14 cellular contexts compared by ENCODE assay signal in the genomic region with DNA sequence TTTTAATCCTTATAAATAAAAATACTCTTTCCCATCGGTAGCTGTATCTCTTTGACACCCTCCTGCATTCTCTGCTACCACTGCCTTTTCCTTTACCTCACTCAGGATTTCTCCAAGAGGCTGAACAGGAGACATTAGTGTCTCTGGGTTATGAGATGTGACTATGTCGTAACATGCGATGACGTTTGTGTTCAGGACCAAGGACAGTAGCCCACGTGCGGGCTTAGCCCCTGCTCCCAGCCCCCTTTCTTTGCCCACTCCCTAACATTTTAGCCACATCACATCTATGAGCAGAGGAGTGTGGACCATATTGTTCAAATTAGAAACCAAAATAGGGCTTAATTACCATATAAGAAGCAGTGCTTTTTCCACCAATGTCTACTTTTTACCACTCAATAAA.
DNase-seq lines count a peak whose midpoint lies in the region; ATAC-seq, FAIRE-seq and TF ChIP-seq lines count a peak whose summit lies in the region.
"Had no signal": no experiment of that assay in that cellular context is flagged by ENCODE, and none has a peak within 500 bp of the region (broad histone marks: within the 10 kb centered on the region; RNA-seq: fewer than 3 reads in every experiment).

No MANE protein-coding gene starts in this region.

- TF ChIP-seq CTCF in HL-60 (IDR thresholded peaks at IDR 0.05; ENCODE audit: insufficient read depth, low read length) (no peak), GM12878 (IDR thresholded peaks at IDR 0.05 in 2 of 3, conservative IDR thresholded peaks at IDR 0.05 in 1 of 3; ENCODE audit: control insufficient read depth in 2 of 3, extremely low read depth in 1 of 3, insufficient read depth in 1 of 3, low read depth in 3 of 3, low read length in 3 of 3) (no peak), GM10248 (IDR thresholded peaks at IDR 0.05; ENCODE audit: control extremely low read depth, extremely low read depth, low read depth, missing control alignments) (no peak)

- TF ChIP-seq POLR2A in GM12878 (IDR thresholded peaks at IDR 0.05; ENCODE audit: low read depth, low read length) = no peak

- POLR2A ChIA-PET in GM12878 (lab: Charles Lee) (no interaction called here), GM10248 (lab: Yijun Ruan, JAX) (no interaction called here)

- intact Hi-C loops in GM12878 (cut with micrococcal nuclease; ENCODE audit: unreplicated experiment) = no loop called here

- no peaks in the 10 kb centered on the region for H3K27me3 ChIP-seq in HL-60 (ENCODE audit: insufficient read depth, poor library complexity, severe bottlenecking)
- no peaks in the 10 kb centered on the region; a peak in 2 of 4 replicates for H3K27me3 ChIP-seq in GM12878 (replicated peaks in 1 of 2; ENCODE audit: control insufficient read depth in 2 of 2, insufficient read depth in 2 of 2, low read length in 1 of 2)

- H4K20me1 ChIP-seq in GM12878 (ENCODE audit: control insufficient read depth, insufficient read depth) = no peaks in the 10 kb centered on the region

- CTCF ChIA-PET in GM12878 (lab: Yijun Ruan, JAX) (no interaction called here), GM10248 (lab: Yijun Ruan, JAX) (no interaction called here)

- no TSS peak for BruUV-seq in GM12878 (replicated peaks; lab: Mats Ljungman, UMichigan)

- H3K9ac ChIP-seq in GM12878 (ENCODE audit: control insufficient read depth, insufficient read depth, low read length) = no peak overlapping the region

- in situ Hi-C loops in GM12878 (cut with MboI) = no loop called here

- no peak overlapping the region for H3K4me2 ChIP-seq in GM12878 (ENCODE audit: control insufficient read depth, insufficient read depth)

- ATAC-seq in GM12878 = peak; percentile 42; the same call in 2 of the 3 replicates
- ATAC-seq: natural killer cell had no signal

- H3K9me3 ChIP-seq in GM12878 (replicated peaks; ENCODE audit: control insufficient read depth, insufficient read depth, low read length) = no peaks in the 10 kb centered on the region

- SMC1A ChIA-PET in GM12878 (lab: Charles Lee; ENCODE audit: uncharacterized antibody, unreplicated experiment) = no interaction called here

- no peaks in the 10 kb centered on the region for H3K4me1 ChIP-seq in GM12878 (ENCODE audit: control insufficient read depth, insufficient read depth, low read length)

- no peaks in the 10 kb centered on the region for H3K79me2 ChIP-seq in GM12878 (ENCODE audit: control insufficient read depth, insufficient read depth, low read length)

- no peak overlapping the region for H2AFZ ChIP-seq in GM12878 (ENCODE audit: control insufficient read depth, low read depth, low read length)

- TF ChIP-seq RAD21 in GM12878 (IDR thresholded peaks at IDR 0.05; ENCODE audit: insufficient read depth, low read depth, low read length) = no peak

- no peaks in the 10 kb centered on the region for H3K36me3 ChIP-seq in GM12878 (ENCODE audit: control insufficient read depth in 2 of 2, insufficient read depth in 2 of 2, low read length in 1 of 2)

- 56% methylated on average over 6 of the region's 6 CpGs for WGBS in GM12878 (ENCODE audit: insufficient coverage, insufficient replicate concordance, low lambda C conversion rate, missing lambda C conversion rate)

- no peak for FAIRE-seq in GM12878 (lab: Jason Lieb, UNC)

- H3K4me3 ChIP-seq in HL-60 (replicated peaks; ENCODE audit: insufficient read depth, low read length) (no peak overlapping the region), GM12878 (no peak overlapping the region)

- DNase-seq in Daoy (ENCODE audit: low read depth) (peak; percentile 6), HL-60 (ENCODE audit: low read depth in 1 of 2, low spot score in 1 of 2) (peak; percentile 12 to 17), GM12878 (ENCODE audit: low read depth, low spot score) (no peak), left kidney (ENCODE audit: low read depth, low spot score) (peak; percentile 84), NCI-H510A (lab: John Stamatoyannopoulos, UW) (no peak), cortex of kidney (lab: John Stamatoyannopoulos, UW) (no peak), SKM-1 treated with dmso at 0.1 percent for 144 hours (lab: John Stamatoyannopoulos, UW; ENCODE audit: unreplicated experiment) (no peak), GM10248 (ENCODE audit: extremely low spot score) (no peak)
- DNase-seq: foreskin melanocyte, KG1, kidney glomerular epithelial cell, natural killer cell, substantia nigra, T-helper 9 cell had no signal

- TF ChIP-seq EP300 in GM12878 (IDR thresholded peaks at IDR 0.05; ENCODE audit: borderline replicate concordance in 1 of 2, control insufficient read depth in 1 of 2, low read depth in 2 of 2, low read length in 2 of 2) = no peak

- no peak overlapping the region for H3K27ac ChIP-seq in HL-60 (replicated peaks)
- no peak overlapping the region for H3K27ac ChIP-seq in GM12878 (ENCODE audit: control insufficient read depth, insufficient read depth)

- RAD21 ChIA-PET in GM12878 (lab: Charles Lee; ENCODE audit: unreplicated experiment) = no interaction called here

TF ChIP-seq in GM12878, 131 proteins besides CTCF, POLR2A, EP300 and RAD21:
- TF ChIP-seq MYC (IDR thresholded peaks at IDR 0.05; ENCODE audit: insufficient read depth, insufficient read length, insufficient replicate concordance, low read length, severe bottlenecking) (no peak), NFXL1 (IDR thresholded peaks at IDR 0.05; ENCODE audit: borderline replicate concordance) (no peak), REST (IDR thresholded peaks at IDR 0.05; ENCODE audit: low read depth, low read length) (peak; percentile 85), BHLHE40 (IDR thresholded peaks at IDR 0.05; ENCODE audit: borderline replicate concordance in 1 of 2, low read depth in 2 of 2, low read length in 1 of 2) (peak; percentile 60 to 62; a peak in 3 of 4 replicates), TAF1 (IDR thresholded peaks at IDR 0.05; ENCODE audit: borderline replicate concordance, low read depth, low read length) (no peak)

Comparison
In these comparisons a context has a peak if more than half of its experiments do, and no peak if none do; other contexts are left out.
1. DNase-seq: peak in Daoy (single experiment), HL-60 (2 of 2) and left kidney (single experiment); none in GM12878 (single experiment), NCI-H510A (single experiment), cortex of kidney (single experiment), SKM-1 treated with dmso at 0.1 percent for 144 hours (single experiment) and GM10248 (single experiment).